1 cellular context compared by ENCODE assay signal in the genomic region with DNA sequence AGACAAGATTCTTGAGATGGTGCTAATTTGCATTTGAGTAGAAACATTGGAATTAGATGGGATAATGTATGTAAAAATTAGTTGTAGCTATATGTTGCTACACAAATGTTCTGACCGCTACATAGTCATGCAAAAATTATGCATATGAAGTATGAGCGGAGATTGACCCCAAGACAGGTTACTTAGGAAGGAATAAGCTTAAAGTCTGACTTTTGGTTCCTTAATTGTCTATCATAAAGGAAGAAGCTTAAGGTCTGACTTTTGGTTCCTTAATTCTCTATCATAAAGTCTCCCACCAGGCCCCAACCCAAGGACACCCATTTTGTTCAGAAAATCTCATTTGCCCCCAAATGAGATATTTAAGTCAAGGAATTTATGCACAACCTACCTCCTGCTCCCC.
TF ChIP-seq lines count a peak whose summit lies in the region.

No MANE protein-coding gene starts in this region.

TF ChIP-seq in GM23338, 12 proteins besides CTCF, POLR2A, EP300 and RAD21:
- TF ChIP-seq, protein P1, sequence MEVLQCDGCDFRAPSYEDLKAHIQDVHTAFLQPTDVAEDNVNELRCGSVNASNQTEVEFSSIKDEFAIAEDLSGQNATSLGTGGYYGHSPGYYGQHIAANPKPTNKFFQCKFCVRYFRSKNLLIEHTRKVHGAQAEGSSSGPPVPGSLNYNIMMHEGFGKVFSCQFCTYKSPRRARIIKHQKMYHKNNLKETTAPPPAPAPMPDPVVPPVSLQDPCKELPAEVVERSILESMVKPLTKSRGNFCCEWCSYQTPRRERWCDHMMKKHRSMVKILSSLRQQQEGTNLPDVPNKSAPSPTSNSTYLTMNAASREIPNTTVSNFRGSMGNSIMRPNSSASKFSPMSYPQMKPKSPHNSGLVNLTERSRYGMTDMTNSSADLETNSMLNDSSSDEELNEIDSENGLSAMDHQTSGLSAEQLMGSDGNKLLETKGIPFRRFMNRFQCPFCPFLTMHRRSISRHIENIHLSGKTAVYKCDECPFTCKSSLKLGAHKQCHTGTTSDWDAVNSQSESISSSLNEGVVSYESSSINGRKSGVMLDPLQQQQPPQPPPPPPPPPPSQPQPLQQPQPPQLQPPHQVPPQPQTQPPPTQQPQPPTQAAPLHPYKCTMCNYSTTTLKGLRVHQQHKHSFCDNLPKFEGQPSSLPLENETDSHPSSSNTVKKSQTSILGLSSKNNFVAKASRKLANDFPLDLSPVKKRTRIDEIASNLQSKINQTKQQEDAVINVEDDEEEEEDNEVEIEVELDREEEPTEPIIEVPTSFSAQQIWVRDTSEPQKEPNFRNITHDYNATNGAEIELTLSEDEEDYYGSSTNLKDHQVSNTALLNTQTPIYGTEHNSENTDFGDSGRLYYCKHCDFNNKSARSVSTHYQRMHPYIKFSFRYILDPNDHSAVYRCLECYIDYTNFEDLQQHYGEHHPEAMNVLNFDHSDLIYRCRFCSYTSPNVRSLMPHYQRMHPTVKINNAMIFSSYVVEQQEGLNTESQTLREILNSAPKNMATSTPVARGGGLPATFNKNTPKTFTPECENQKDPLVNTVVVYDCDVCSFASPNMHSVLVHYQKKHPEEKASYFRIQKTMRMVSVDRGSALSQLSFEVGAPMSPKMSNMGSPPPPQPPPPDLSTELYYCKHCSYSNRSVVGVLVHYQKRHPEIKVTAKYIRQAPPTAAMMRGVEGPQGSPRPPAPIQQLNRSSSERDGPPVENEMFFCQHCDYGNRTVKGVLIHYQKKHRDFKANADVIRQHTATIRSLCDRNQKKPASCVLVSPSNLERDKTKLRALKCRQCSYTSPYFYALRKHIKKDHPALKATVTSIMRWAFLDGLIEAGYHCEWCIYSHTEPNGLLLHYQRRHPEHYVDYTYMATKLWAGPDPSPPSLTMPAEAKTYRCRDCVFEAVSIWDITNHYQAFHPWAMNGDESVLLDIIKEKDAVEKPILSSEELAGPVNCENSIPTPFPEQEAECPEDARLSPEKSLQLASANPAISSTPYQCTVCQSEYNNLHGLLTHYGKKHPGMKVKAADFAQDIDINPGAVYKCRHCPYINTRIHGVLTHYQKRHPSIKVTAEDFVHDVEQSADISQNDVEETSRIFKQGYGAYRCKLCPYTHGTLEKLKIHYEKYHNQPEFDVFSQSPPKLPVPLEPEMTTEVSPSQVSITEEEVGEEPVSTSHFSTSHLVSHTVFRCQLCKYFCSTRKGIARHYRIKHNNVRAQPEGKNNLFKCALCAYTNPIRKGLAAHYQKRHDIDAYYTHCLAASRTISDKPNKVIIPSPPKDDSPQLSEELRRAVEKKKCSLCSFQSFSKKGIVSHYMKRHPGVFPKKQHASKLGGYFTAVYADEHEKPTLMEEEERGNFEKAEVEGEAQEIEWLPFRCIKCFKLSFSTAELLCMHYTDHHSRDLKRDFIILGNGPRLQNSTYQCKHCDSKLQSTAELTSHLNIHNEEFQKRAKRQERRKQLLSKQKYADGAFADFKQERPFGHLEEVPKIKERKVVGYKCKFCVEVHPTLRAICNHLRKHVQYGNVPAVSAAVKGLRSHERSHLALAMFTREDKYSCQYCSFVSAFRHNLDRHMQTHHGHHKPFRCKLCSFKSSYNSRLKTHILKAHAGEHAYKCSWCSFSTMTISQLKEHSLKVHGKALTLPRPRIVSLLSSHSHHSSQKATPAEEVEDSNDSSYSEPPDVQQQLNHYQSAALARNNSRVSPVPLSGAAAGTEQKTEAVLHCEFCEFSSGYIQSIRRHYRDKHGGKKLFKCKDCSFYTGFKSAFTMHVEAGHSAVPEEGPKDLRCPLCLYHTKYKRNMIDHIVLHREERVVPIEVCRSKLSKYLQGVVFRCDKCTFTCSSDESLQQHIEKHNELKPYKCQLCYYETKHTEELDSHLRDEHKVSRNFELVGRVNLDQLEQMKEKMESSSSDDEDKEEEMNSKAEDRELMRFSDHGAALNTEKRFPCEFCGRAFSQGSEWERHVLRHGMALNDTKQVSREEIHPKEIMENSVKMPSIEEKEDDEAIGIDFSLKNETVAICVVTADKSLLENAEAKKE (CRISPR knock-in tag; IDR thresholded peaks at IDR 0.05), result no peak
- TF ChIP-seq POLR2AphosphoS5 (IDR thresholded peaks at IDR 0.05; ENCODE audit: low read depth), result no peak
